9 cellular contexts compared by ENCODE assay signal in genomic region chr10:79443338-79444242, GRCh38. TPM values are rescaled to one million over a fixed set of nuclear protein-coding genes. Genes with fewer than 3 reads are reported as not detected.
DNase-seq lines count a peak whose midpoint lies in the region; ATAC-seq and TF ChIP-seq lines count a peak whose summit lies in the region.
"Had no signal": no experiment of that assay in that cellular context is flagged by ENCODE, and none has a peak within 500 bp of the region (broad histone marks: within the 10 kb centered on the region; RNA-seq: fewer than 3 reads in every experiment).

No MANE protein-coding gene starts in this region.

- H3K36me3 Mint-ChIP-seq in stimulated activated naive CD8-positive, alpha-beta T cell treated with anti-CD3 and anti-CD28 coated beads, Interleukin-15, Interleukin-2, amounts not matched to agents 100 ng/mL and 50 ng/mL, for 24 hours (ENCODE audit: low read depth) = no peaks in the 10 kb centered on the region

- no peak overlapping the region for H3K27ac Mint-ChIP-seq in stimulated activated naive CD8-positive, alpha-beta T cell treated with anti-CD3 and anti-CD28 coated beads, Interleukin-15, Interleukin-2, amounts not matched to agents 100 ng/mL and 50 ng/mL, for 24 hours

- H3K4me3 ChIP-seq in breast epithelium (peak overlapping the region; percentile 77 to 90 (median 86)), mucosa of stomach (ENCODE audit: low read length) (peak overlapping the region; percentile 62), vagina (peak overlapping the region; percentile 85 to 86)

- H3K9me3 Mint-ChIP-seq in stimulated activated naive CD8-positive, alpha-beta T cell treated with anti-CD3 and anti-CD28 coated beads, Interleukin-15, Interleukin-2, amounts not matched to agents 100 ng/mL and 50 ng/mL, for 24 hours = no peaks in the 10 kb centered on the region

- TF ChIP-seq CTCF in breast epithelium (IDR thresholded peaks at IDR 0.05) (no peak), vagina (IDR thresholded peaks at IDR 0.05) (no peak)

- intact Hi-C loops in breast epithelium (cut with DNase I; ENCODE audit: low total_unique reads) = no loop called here
- intact Hi-C loops in vagina (cut with DNase I) = loop anchor here (2.0 kb wide), 1 partner anchor 39 kb away; no protein-coding TSS in a partner anchor

- peak overlapping the region; percentile 69 for H3K9ac ChIP-seq in mucosa of stomach (ENCODE audit: low read length)

- no peak for DNase-seq in stimulated activated naive CD8-positive, alpha-beta T cell treated with anti-CD3 and anti-CD28 coated beads, Interleukin-15, Interleukin-2, amounts not matched to agents 100 U/mL and 50 U/mL, for 24 hours
- DNase-seq in breast epithelium (ENCODE audit: low spot score in 2 of 2) = no peak
- DNase-seq in vagina (ENCODE audit: extremely low spot score in 2 of 2) = peak in 1 of 2 donors; percentile 89
- DNase-seq in NCI-H446 treated with DMSO at 0.1 percent for 48 hours (lab: John Stamatoyannopoulos, UW) = no peak
- DNase-seq: NCI-H2107 had no signal

- H3K27me3 Mint-ChIP-seq in stimulated activated naive CD8-positive, alpha-beta T cell treated with anti-CD3 and anti-CD28 coated beads, Interleukin-15, Interleukin-2, amounts not matched to agents 100 ng/mL and 50 ng/mL, for 24 hours = peaks cover 14% of the 10 kb centered on the region

- H3K4me3 Mint-ChIP-seq in stimulated activated naive CD8-positive, alpha-beta T cell treated with anti-CD3 and anti-CD28 coated beads, Interleukin-15, Interleukin-2, amounts not matched to agents 100 ng/mL and 50 ng/mL, for 24 hours = peak overlapping the region; percentile 74

- peaks cover 6 to 18% of the 10 kb centered on the region in 2 donors for H3K4me1 ChIP-seq in breast epithelium
- peaks cover 45% of the 10 kb centered on the region for H3K4me1 ChIP-seq in mucosa of stomach (ENCODE audit: control insufficient read depth, insufficient read depth, low read length)
- H3K4me1 ChIP-seq in vagina = peaks cover 70% of the 10 kb centered on the region

- TF ChIP-seq POLR2A in breast epithelium (IDR thresholded peaks at IDR 0.05) = no peak
- TF ChIP-seq POLR2A in vagina (IDR thresholded peaks at IDR 0.05) = no peak

- H3K27me3 ChIP-seq in breast epithelium = no peaks in the 10 kb centered on the region
- no peaks in the 10 kb centered on the region for H3K27me3 ChIP-seq in mucosa of stomach (ENCODE audit: control insufficient read depth, insufficient read depth, low read length)
- H3K27me3 ChIP-seq in vagina = no peaks in the 10 kb centered on the region

- H3K36me3 ChIP-seq in breast epithelium (no peaks in the 10 kb centered on the region), mucosa of stomach (ENCODE audit: control insufficient read depth, insufficient read depth, low read length) (no peaks in the 10 kb centered on the region), vagina (no peaks in the 10 kb centered on the region)

- H3K4me1 Mint-ChIP-seq in stimulated activated naive CD8-positive, alpha-beta T cell treated with anti-CD3 and anti-CD28 coated beads, Interleukin-15, Interleukin-2, amounts not matched to agents 100 ng/mL and 50 ng/mL, for 24 hours (ENCODE audit: low read depth) = peaks cover 28% of the 10 kb centered on the region

- no peak for ATAC-seq in stimulated activated naive CD8-positive, alpha-beta T cell treated with anti-CD3 and anti-CD28 coated beads, Interleukin-15, Interleukin-2, amounts not matched to agents 100 U/mL and 50 U/mL, for 24 hours
- no peak for ATAC-seq in HG03565 (IDR thresholded peaks at IDR 0.05; ENCODE audit: unreplicated experiment)
- ATAC-seq in GM18858 (IDR thresholded peaks at IDR 0.05; ENCODE audit: unreplicated experiment) = no peak

- H3K27ac ChIP-seq in breast epithelium (peak overlapping the region; percentile 79 to 93), vagina (peak overlapping the region; percentile 96)

- H3K9me3 ChIP-seq in breast epithelium = no peaks in the 10 kb centered on the region
- H3K9me3 ChIP-seq in mucosa of stomach (ENCODE audit: control insufficient read depth, low read length) = no peaks in the 10 kb centered on the region
- H3K9me3 ChIP-seq in vagina = no peaks in the 10 kb centered on the region

RNA-seq across cellular contexts. Expression of gene ZCCHC24, which starts 1.8 kb away (rescaled TPM):
- total RNA-seq in breast epithelium (10 to 100 TPM; 18.7 to 50.8 (median 48.8) TPM), vagina (57.0 TPM)
